In genomic region chr1:108130812-108131211, GRCh38 we compare ENCODE assay signal across 14 cellular contexts.
"Had no signal": no experiment of that assay in that cellular context is flagged by ENCODE, and none has a peak within 500 bp of the region (broad histone marks: within the 10 kb centered on the region; RNA-seq: fewer than 3 reads in every experiment).

No MANE protein-coding gene starts in this region.

- H3K27me3 Mint-ChIP-seq: activated B cell treated with CpG ODN at 0.5 μM for 24 hours had no signal

- H3K27ac Mint-ChIP-seq: activated B cell treated with CpG ODN at 0.5 μM for 24 hours; activated naive CD4-positive, alpha-beta T cell treated with anti-CD3 and anti-CD28 coated beads, Interleukin-2, amount 50 U/mL, for 72 hours; mesothelial cell of epicardium; neural progenitor cell had no signal

- H3K4me1 Mint-ChIP-seq: activated B cell treated with CpG ODN at 0.5 μM for 24 hours, mesothelial cell of epicardium had no signal

- DNase-seq: activated B cell treated with CpG ODN at 0.5 μM for 24 hours; activated T-cell treated with anti-CD3 and anti-CD28 coated beads, Interleukin-2, amount 50 U/mL, for 1 hour; amniotic stem cell; body of pancreas; central memory CD4-positive, alpha-beta T cell; effector CD8-positive, alpha-beta T cell; pancreas; stimulated activated CD4-positive, alpha-beta T cell treated with anti-CD3 and anti-CD28 coated beads, Interleukin-15, amount 100 ng/mL, for 24 hours; stimulated activated CD4-positive, alpha-beta T cell treated with anti-CD3 and anti-CD28 coated beads, Interleukin-4, amount 100 ng/mL, for 24 hours; uterus had no signal

- H3K4me3 Mint-ChIP-seq: activated B cell treated with CpG ODN at 0.5 μM for 24 hours, mesothelial cell of epicardium, neural progenitor cell had no signal

- ATAC-seq: activated naive CD4-positive, alpha-beta T cell treated with anti-CD3 and anti-CD28 coated beads, Interleukin-2, amount 50 U/mL, for 72 hours; body of pancreas; gastroesophageal sphincter; pancreas had no signal
